ENCODE assay signal across 10 cellular contexts in genomic region chr17:37605813-37606505, GRCh38. TPM values are rescaled to one million over a fixed set of nuclear protein-coding genes. Genes with fewer than 3 reads are reported as not detected.
DNase-seq lines count a peak whose midpoint lies in the region; ATAC-seq and TF ChIP-seq lines count a peak whose summit lies in the region.
"Had no signal": no experiment of that assay in that cellular context is flagged by ENCODE, and none has a peak within 500 bp of the region (broad histone marks: within the 10 kb centered on the region; RNA-seq: fewer than 3 reads in every experiment).

No MANE protein-coding gene starts in this region.

- H3K36me3 ChIP-seq in CD4-positive, CD25-positive, alpha-beta regulatory T cell (ENCODE audit: control insufficient read depth, insufficient read depth, low read length): peaks cover 9% of the 10 kb centered on the region
- peaks cover 17% of the 10 kb centered on the region for H3K36me3 ChIP-seq in Karpas-422 (ENCODE audit: insufficient read depth, low read length)
- H3K36me3 ChIP-seq in left ventricle myocardium inferior: peaks cover 3% of the 10 kb centered on the region

- no peaks in the 10 kb centered on the region for H4K20me1 ChIP-seq in Karpas-422 (ENCODE audit: insufficient read depth, low read depth, low read length)

- no peaks in the 10 kb centered on the region for H3K9me2 ChIP-seq in Karpas-422 (replicated peaks; ENCODE audit: insufficient read depth, low read length)

- no peaks in the 10 kb centered on the region for H3K9me3 ChIP-seq in CD4-positive, CD25-positive, alpha-beta regulatory T cell (ENCODE audit: control insufficient read depth in 2 of 2, low read length in 2 of 2)
- H3K9me3 ChIP-seq in Karpas-422 (ENCODE audit: low read length): no peaks in the 10 kb centered on the region
- no peaks in the 10 kb centered on the region for H3K9me3 ChIP-seq in left ventricle myocardium inferior (replicated peaks)

- H3K4me3 Mint-ChIP-seq in CD4-positive, CD25-positive, alpha-beta regulatory T cell: peak overlapping the region; percentile 93 to 97 (median 95)
- H3K4me3 Mint-ChIP-seq in activated CD8-positive, alpha-beta T cell treated with anti-CD3 and anti-CD28 coated beads for 36 hours: peak overlapping the region; percentile 73

- H3K9ac ChIP-seq in Karpas-422 (ENCODE audit: low read length): no peak overlapping the region

- H3K4me1 Mint-ChIP-seq in CD4-positive, CD25-positive, alpha-beta regulatory T cell: peaks cover 37 to 66% (median 54%) of the 10 kb centered on the region in 4 donors
- peaks cover 52% of the 10 kb centered on the region for H3K4me1 Mint-ChIP-seq in activated CD8-positive, alpha-beta T cell treated with anti-CD3 and anti-CD28 coated beads for 36 hours (ENCODE audit: low read depth)

- CTCF ChIA-PET in activated CD8-positive, alpha-beta T cell treated with anti-CD3 and anti-CD28 coated beads for 36 hours (lab: Charles Lee): interaction anchor here (0.6 to 2.6 kb wide), 8 partner anchors 10 to 233 kb away, joined by 3 to 9 read pairs (median 4); no protein-coding TSS in a partner anchor

- peak overlapping the region; percentile 100 for H3K4me3 ChIP-seq in CD4-positive, CD25-positive, alpha-beta regulatory T cell (ENCODE audit: low read depth, low read length)
- H3K4me3 ChIP-seq in Karpas-422 (ENCODE audit: low read length) (no peak overlapping the region), left ventricle myocardium inferior (no peak overlapping the region)

- H3K27ac ChIP-seq in CD4-positive, CD25-positive, alpha-beta regulatory T cell (ENCODE audit: insufficient read depth, low read length, poor library complexity, severe bottlenecking): peak overlapping the region; percentile 89
- H3K27ac ChIP-seq in Karpas-422 (ENCODE audit: low read length): 0 out of 2 replicates have a peak overlapping the region, but pooled peaks have one; percentile 1
- no peak overlapping the region for H3K27ac ChIP-seq in left ventricle myocardium inferior (replicated peaks)

- H3K27me3 Mint-ChIP-seq in CD4-positive, CD25-positive, alpha-beta regulatory T cell: no peaks in the 10 kb centered on the region
- no peaks in the 10 kb centered on the region for H3K27me3 Mint-ChIP-seq in activated CD8-positive, alpha-beta T cell treated with anti-CD3 and anti-CD28 coated beads for 36 hours

- ATAC-seq in CD4-positive, CD25-positive, alpha-beta regulatory T cell (ENCODE audit: low read depth in 2 of 2): peak in 1 of 2 donors; percentile 20
- ATAC-seq in activated CD8-positive, alpha-beta T cell treated with anti-CD3 and anti-CD28 coated beads for 36 hours: peak; percentile 48

- H3K4me1 ChIP-seq in CD4-positive, CD25-positive, alpha-beta regulatory T cell (ENCODE audit: control insufficient read depth, insufficient read depth, low read length, poor library complexity, severe bottlenecking): peaks cover 63% of the 10 kb centered on the region
- peaks cover 31% of the 10 kb centered on the region for H3K4me1 ChIP-seq in Karpas-422 (ENCODE audit: low read length)
- peaks cover 56% of the 10 kb centered on the region for H3K4me1 ChIP-seq in left ventricle myocardium inferior

- H3K4me2 ChIP-seq in Karpas-422 (ENCODE audit: low read depth, low read length, poor library complexity, severe bottlenecking): peak overlapping the region; percentile 86

- peaks cover 79% of the 10 kb centered on the region for H3K79me2 ChIP-seq in Karpas-422 (ENCODE audit: low read length)

- H3K27ac Mint-ChIP-seq in CD4-positive, CD25-positive, alpha-beta regulatory T cell: peak overlapping the region; percentile 86 to 93 (median 87)
- peak overlapping the region; percentile 91 for H3K27ac Mint-ChIP-seq in activated CD8-positive, alpha-beta T cell treated with anti-CD3 and anti-CD28 coated beads for 36 hours

- H3K36me3 Mint-ChIP-seq in CD4-positive, CD25-positive, alpha-beta regulatory T cell: peaks cover 13% of the 10 kb centered on the region
- H3K36me3 Mint-ChIP-seq in activated CD8-positive, alpha-beta T cell treated with anti-CD3 and anti-CD28 coated beads for 36 hours (ENCODE audit: low read depth): peaks cover 27% of the 10 kb centered on the region

- peak in 2 of 3 donors; percentile 48 to 83 for DNase-seq in CD4-positive, CD25-positive, alpha-beta regulatory T cell
- no peak for DNase-seq in Karpas-422
- DNase-seq in activated CD8-positive, alpha-beta T cell treated with anti-CD3 and anti-CD28 coated beads for 36 hours: peak; percentile 73
- DNase-seq in mucosa of gallbladder (ENCODE audit: low spot score): peak; percentile 12
- no peak for DNase-seq in HPDE6-E6E7 (ENCODE audit: extremely low spot score)
- no peak for DNase-seq in NCI-H187 treated with DMSO at 0.1 percent for 48 hours (lab: John Stamatoyannopoulos, UW)
- DNase-seq in left ventricle myocardium inferior: no peak
- no peak for DNase-seq in cardiac septum (ENCODE audit: low spot score)
- DNase-seq: head of caudate nucleus, substantia nigra had no signal

- intact Hi-C loops in activated CD8-positive, alpha-beta T cell treated with anti-CD3 and anti-CD28 coated beads for 36 hours (cut with micrococcal nuclease): no loop called here
- intact Hi-C loops in left ventricle myocardium inferior (cut with micrococcal nuclease) (no loop called here), cardiac septum (cut with DNase I) (no loop called here)

- POLR2A ChIA-PET in activated CD8-positive, alpha-beta T cell treated with anti-CD3 and anti-CD28 coated beads for 36 hours (lab: Charles Lee): interaction anchor here (0.9 kb wide), 1 partner anchor 10 kb away, joined by 3 read pairs; no protein-coding TSS in a partner anchor

- no peak overlapping the region for H2AFZ ChIP-seq in Karpas-422 (ENCODE audit: low read length)

- no peak for TF ChIP-seq CTCF in activated CD8-positive, alpha-beta T cell treated with anti-CD3 and anti-CD28 coated beads for 36 hours (IDR thresholded peaks at IDR 0.05)
- no peak for TF ChIP-seq CTCF in left ventricle myocardium inferior (IDR thresholded peaks at IDR 0.05; ENCODE audit: borderline replicate concordance)

- H3K27me3 ChIP-seq in CD4-positive, CD25-positive, alpha-beta regulatory T cell (ENCODE audit: control insufficient read depth, insufficient read depth, low read length): no peaks in the 10 kb centered on the region
- H3K27me3 ChIP-seq in Karpas-422 (ENCODE audit: low read length) (no peaks in the 10 kb centered on the region), left ventricle myocardium inferior (ENCODE audit: low read depth) (no peaks in the 10 kb centered on the region)

- H3K9me3 Mint-ChIP-seq in CD4-positive, CD25-positive, alpha-beta regulatory T cell: no peaks in the 10 kb centered on the region
- H3K9me3 Mint-ChIP-seq in activated CD8-positive, alpha-beta T cell treated with anti-CD3 and anti-CD28 coated beads for 36 hours: no peaks in the 10 kb centered on the region

RNA-seq across cellular contexts. Expression of gene SYNRG, which starts 3.3 kb away (rescaled TPM):
- total RNA-seq in CD4-positive, CD25-positive, alpha-beta regulatory T cell: 118 TPM
- 10 to 100 TPM; 72.0 to 81.7 (median 74.0) TPM for polyA plus RNA-seq in CD4-positive, CD25-positive, alpha-beta regulatory T cell
- 37.8 and 46.6 TPM in 2 replicates for total RNA-seq in Karpas-422 (2014; rRNA removed; shearing (Covaris generic); ENCODE audit: low replicate concordance)
- total RNA-seq in activated CD8-positive, alpha-beta T cell treated with anti-CD3 and anti-CD28 coated beads for 36 hours: 10 to 100 TPM; 35.4 to 43.1 TPM
- 42.1 TPM for total RNA-seq in mucosa of gallbladder
- total RNA-seq in left ventricle myocardium inferior: 33.0 TPM
- total RNA-seq in cardiac septum: 35.7 TPM

RNA-seq across cellular contexts. Expression of gene DDX52, which starts 37.3 kb away (rescaled TPM):
- 33.3 TPM for total RNA-seq in CD4-positive, CD25-positive, alpha-beta regulatory T cell
- polyA plus RNA-seq in CD4-positive, CD25-positive, alpha-beta regulatory T cell: 10 to 100 TPM; 13.8 to 16.5 (median 15.1) TPM
- total RNA-seq in Karpas-422 (2014; rRNA removed; shearing (Covaris generic); ENCODE audit: low replicate concordance): 24.1 and 40.8 TPM in 2 replicates
- total RNA-seq in activated CD8-positive, alpha-beta T cell treated with anti-CD3 and anti-CD28 coated beads for 36 hours: 10 to 100 TPM; 33.1 to 34.5 TPM
- 21.7 TPM for total RNA-seq in mucosa of gallbladder
- total RNA-seq in left ventricle myocardium inferior: 12.9 TPM
- total RNA-seq in cardiac septum: 12.4 TPM

Comparison
In these comparisons a context has a peak if more than half of its experiments do, and no peak if none do; other contexts are left out.
1. DNase-seq: peak in CD4-positive, CD25-positive, alpha-beta regulatory T cell (2 of 3), activated CD8-positive, alpha-beta T cell treated with anti-CD3 and anti-CD28 coated beads for 36 hours (single experiment) and mucosa of gallbladder (single experiment); none in Karpas-422 (single experiment), HPDE6-E6E7 (single experiment), NCI-H187 treated with DMSO at 0.1 percent for 48 hours (single experiment), left ventricle myocardium inferior (single experiment) and cardiac septum (single experiment).